Comparison of ENCODE assay signal across 1 cellular context in genomic region chr18:10182009-10182624, GRCh38.
TF ChIP-seq lines count a peak whose summit lies in the region.

No MANE protein-coding gene starts in this region.

TF ChIP-seq in GM23338, 12 proteins besides CTCF, POLR2A, EP300 and RAD21 (continued from another document):
- TF ChIP-seq, protein P1, sequence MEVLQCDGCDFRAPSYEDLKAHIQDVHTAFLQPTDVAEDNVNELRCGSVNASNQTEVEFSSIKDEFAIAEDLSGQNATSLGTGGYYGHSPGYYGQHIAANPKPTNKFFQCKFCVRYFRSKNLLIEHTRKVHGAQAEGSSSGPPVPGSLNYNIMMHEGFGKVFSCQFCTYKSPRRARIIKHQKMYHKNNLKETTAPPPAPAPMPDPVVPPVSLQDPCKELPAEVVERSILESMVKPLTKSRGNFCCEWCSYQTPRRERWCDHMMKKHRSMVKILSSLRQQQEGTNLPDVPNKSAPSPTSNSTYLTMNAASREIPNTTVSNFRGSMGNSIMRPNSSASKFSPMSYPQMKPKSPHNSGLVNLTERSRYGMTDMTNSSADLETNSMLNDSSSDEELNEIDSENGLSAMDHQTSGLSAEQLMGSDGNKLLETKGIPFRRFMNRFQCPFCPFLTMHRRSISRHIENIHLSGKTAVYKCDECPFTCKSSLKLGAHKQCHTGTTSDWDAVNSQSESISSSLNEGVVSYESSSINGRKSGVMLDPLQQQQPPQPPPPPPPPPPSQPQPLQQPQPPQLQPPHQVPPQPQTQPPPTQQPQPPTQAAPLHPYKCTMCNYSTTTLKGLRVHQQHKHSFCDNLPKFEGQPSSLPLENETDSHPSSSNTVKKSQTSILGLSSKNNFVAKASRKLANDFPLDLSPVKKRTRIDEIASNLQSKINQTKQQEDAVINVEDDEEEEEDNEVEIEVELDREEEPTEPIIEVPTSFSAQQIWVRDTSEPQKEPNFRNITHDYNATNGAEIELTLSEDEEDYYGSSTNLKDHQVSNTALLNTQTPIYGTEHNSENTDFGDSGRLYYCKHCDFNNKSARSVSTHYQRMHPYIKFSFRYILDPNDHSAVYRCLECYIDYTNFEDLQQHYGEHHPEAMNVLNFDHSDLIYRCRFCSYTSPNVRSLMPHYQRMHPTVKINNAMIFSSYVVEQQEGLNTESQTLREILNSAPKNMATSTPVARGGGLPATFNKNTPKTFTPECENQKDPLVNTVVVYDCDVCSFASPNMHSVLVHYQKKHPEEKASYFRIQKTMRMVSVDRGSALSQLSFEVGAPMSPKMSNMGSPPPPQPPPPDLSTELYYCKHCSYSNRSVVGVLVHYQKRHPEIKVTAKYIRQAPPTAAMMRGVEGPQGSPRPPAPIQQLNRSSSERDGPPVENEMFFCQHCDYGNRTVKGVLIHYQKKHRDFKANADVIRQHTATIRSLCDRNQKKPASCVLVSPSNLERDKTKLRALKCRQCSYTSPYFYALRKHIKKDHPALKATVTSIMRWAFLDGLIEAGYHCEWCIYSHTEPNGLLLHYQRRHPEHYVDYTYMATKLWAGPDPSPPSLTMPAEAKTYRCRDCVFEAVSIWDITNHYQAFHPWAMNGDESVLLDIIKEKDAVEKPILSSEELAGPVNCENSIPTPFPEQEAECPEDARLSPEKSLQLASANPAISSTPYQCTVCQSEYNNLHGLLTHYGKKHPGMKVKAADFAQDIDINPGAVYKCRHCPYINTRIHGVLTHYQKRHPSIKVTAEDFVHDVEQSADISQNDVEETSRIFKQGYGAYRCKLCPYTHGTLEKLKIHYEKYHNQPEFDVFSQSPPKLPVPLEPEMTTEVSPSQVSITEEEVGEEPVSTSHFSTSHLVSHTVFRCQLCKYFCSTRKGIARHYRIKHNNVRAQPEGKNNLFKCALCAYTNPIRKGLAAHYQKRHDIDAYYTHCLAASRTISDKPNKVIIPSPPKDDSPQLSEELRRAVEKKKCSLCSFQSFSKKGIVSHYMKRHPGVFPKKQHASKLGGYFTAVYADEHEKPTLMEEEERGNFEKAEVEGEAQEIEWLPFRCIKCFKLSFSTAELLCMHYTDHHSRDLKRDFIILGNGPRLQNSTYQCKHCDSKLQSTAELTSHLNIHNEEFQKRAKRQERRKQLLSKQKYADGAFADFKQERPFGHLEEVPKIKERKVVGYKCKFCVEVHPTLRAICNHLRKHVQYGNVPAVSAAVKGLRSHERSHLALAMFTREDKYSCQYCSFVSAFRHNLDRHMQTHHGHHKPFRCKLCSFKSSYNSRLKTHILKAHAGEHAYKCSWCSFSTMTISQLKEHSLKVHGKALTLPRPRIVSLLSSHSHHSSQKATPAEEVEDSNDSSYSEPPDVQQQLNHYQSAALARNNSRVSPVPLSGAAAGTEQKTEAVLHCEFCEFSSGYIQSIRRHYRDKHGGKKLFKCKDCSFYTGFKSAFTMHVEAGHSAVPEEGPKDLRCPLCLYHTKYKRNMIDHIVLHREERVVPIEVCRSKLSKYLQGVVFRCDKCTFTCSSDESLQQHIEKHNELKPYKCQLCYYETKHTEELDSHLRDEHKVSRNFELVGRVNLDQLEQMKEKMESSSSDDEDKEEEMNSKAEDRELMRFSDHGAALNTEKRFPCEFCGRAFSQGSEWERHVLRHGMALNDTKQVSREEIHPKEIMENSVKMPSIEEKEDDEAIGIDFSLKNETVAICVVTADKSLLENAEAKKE (CRISPR knock-in tag; IDR thresholded peaks at IDR 0.05), result no peak
- TF ChIP-seq ETS1 (IDR thresholded peaks at IDR 0.05), result no peak
- no peak for TF ChIP-seq CREB1 (CRISPR knock-in tag; IDR thresholded peaks at IDR 0.05; ENCODE audit: low read depth)
- no peak for TF ChIP-seq ZNF114 (CRISPR knock-in tag; IDR thresholded peaks at IDR 0.05)
- TF ChIP-seq JUNB (IDR thresholded peaks at IDR 0.05; ENCODE audit: unreplicated experiment), result no peak
- TF ChIP-seq REST (IDR thresholded peaks at IDR 0.05; ENCODE audit: unreplicated experiment), result no peak
- no peak for TF ChIP-seq STAT1 (IDR thresholded peaks at IDR 0.05; ENCODE audit: unreplicated experiment)
- TF ChIP-seq POLR2AphosphoS5 (IDR thresholded peaks at IDR 0.05; ENCODE audit: low read depth), result no peak
- TF ChIP-seq NANOG (IDR thresholded peaks at IDR 0.05; ENCODE audit: borderline replicate concordance), result no peak
- no peak for TF ChIP-seq EZH2 (IDR thresholded peaks at IDR 0.05; ENCODE audit: low read depth, unreplicated experiment)
- TF ChIP-seq EZH2phosphoT487 (IDR thresholded peaks at IDR 0.05; ENCODE audit: unreplicated experiment), result no peak
